ENCODE assay signal across 17 cellular contexts in the genomic region with DNA sequence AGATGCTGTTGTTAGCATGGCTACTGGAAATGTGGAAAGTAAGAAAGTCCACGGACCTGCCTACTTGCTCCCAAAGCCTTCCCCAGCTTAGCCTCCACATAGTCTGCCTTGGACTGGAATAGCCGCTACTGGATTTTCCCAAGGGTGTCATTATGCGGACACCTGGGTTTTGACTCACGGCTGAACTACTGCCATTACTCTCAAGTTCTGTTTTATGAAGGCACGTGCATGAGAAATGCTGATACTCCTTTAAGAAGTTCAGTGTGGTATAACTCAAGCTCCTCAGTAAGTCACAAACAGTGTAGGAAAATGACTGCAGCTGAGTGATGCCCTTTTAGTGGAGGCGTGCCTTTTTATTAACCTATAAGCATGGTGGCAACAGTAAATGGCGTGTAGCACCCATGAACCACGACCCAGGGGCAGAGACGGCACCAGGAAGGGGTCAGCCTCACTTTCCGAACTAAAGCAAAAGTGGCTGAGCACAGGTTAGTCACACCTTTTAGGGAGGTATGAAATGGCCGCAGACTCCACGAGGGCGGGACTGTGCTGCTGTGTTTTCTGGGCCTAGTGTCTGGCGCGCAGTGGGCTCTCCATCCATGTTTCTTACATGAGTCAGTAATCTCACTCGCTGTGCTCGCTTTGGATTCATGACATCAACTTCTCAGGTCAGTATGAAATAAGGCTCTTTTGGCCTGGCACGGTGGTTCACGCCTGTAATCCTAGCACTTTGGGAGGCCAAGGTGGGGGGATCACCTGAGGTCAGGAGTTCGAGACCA. TPM values are rescaled to one million over a fixed set of nuclear protein-coding genes. Genes with fewer than 3 reads are reported as not detected.
DNase-seq lines count a peak whose midpoint lies in the region; ATAC-seq, FAIRE-seq and TF ChIP-seq lines count a peak whose summit lies in the region.
"Had no signal": no experiment of that assay in that cellular context is flagged by ENCODE, and none has a peak within 500 bp of the region (broad histone marks: within the 10 kb centered on the region; RNA-seq: fewer than 3 reads in every experiment).

No MANE protein-coding gene starts in this region.

- H3K4me2 ChIP-seq in HepG2 (ENCODE audit: low read depth, low read length) = no peak overlapping the region

- H2AFZ ChIP-seq in HepG2 (ENCODE audit: low read length) = no peak overlapping the region

- 95% methylated on average over 20 of the region's 20 CpGs for WGBS in liver
- WGBS in HepG2 (ENCODE audit: low lambda C conversion rate) = 95% methylated on average over 20 of the region's 20 CpGs

- H3K9me3 ChIP-seq in liver (ENCODE audit: control insufficient read depth in 4 of 4, low read length in 3 of 4) (no peaks in the 10 kb centered on the region), HepG2 (ENCODE audit: low read length) (no peaks in the 10 kb centered on the region), vagina (no peaks in the 10 kb centered on the region)

- in situ Hi-C loops in HepG2 (cut with HindIII; ENCODE audit: extremely low pct_ligation_motif_present, low pct_unique_long_range_greater_than_20kb) = loop anchor here (5.0 to 25.0 kb wide), 2 partner anchors 450 to 705 kb away; no protein-coding TSS in a partner anchor

- H3K4me1 ChIP-seq in liver (ENCODE audit: control insufficient read depth in 4 of 4, insufficient read depth in 4 of 4, low read length in 3 of 4) (no peaks in the 10 kb centered on the region), HepG2 (ENCODE audit: insufficient read depth, low read length) (no peaks in the 10 kb centered on the region), foreskin keratinocyte (peaks cover 4% of the 10 kb centered on the region), vagina (peaks cover 30% of the 10 kb centered on the region)

- H3K4me1 Mint-ChIP-seq in osteocyte (ENCODE audit: unreplicated experiment) = peaks cover 38% of the 10 kb centered on the region

- no peaks in the 10 kb centered on the region for H3K9me3 Mint-ChIP-seq in osteocyte (ENCODE audit: unreplicated experiment)
- H3K9me3 Mint-ChIP-seq: activated CD4-positive, alpha-beta T cell treated with anti-CD3 and anti-CD28 coated beads, Interleukin-2, amount 10 ng/mL, durations not matched to agents 24 days and 14 days; immature natural killer cell; naive B cell had no signal

- no peaks in the 10 kb centered on the region for H4K20me1 ChIP-seq in HepG2 (ENCODE audit: insufficient read depth, low read length)

- ATAC-seq in HepG2 (no peak), foreskin keratinocyte (peak; percentile 5), HG03159 (IDR thresholded peaks at IDR 0.05; ENCODE audit: unreplicated experiment) (no peak), GM21528 (IDR thresholded peaks at IDR 0.05; ENCODE audit: low FRiP score, unreplicated experiment) (no peak)

- no peak overlapping the region for H3K9ac ChIP-seq in liver (ENCODE audit: low read depth in 1 of 2, low read length in 2 of 2)
- H3K9ac ChIP-seq in HepG2 (ENCODE audit: insufficient read depth, low read depth, low read length) = no peak overlapping the region

- H3K27me3 ChIP-seq in liver (ENCODE audit: control insufficient read depth in 4 of 4, insufficient read depth in 4 of 4, low read length in 3 of 4) (no peaks in the 10 kb centered on the region), HepG2 (ENCODE audit: control insufficient read depth in 1 of 2, insufficient read depth in 2 of 2, low read length in 2 of 2) (no peaks in the 10 kb centered on the region), foreskin keratinocyte (peaks cover 3% of the 10 kb centered on the region), vagina (no peaks in the 10 kb centered on the region)
- H3K27me3 ChIP-seq: cardiac muscle cell had no signal

- TF ChIP-seq POLR2A in HepG2 (IDR thresholded peaks at IDR 0.05; ENCODE audit: insufficient read depth in 1 of 2, low read depth in 2 of 2, low read length in 2 of 2) (no peak), vagina (IDR thresholded peaks at IDR 0.05) (no peak)

- peak overlapping the region; percentile 29 to 63 for H3K27ac ChIP-seq in liver (ENCODE audit: low read depth in 1 of 2, low read length in 2 of 2)
- no peak overlapping the region for H3K27ac ChIP-seq in HepG2 (ENCODE audit: extremely low read length, insufficient read depth, low read length)
- H3K27ac ChIP-seq in foreskin keratinocyte = no peak overlapping the region
- peak overlapping the region; percentile 34 for H3K27ac ChIP-seq in vagina
- H3K27ac ChIP-seq: cardiac muscle cell had no signal

- peaks cover 2 to 47% (median 18%) of the 10 kb centered on the region in 4 donors for H3K36me3 ChIP-seq in liver (ENCODE audit: control insufficient read depth in 4 of 4, insufficient read depth in 3 of 4, low read depth in 1 of 4, low read length in 3 of 4)
- H3K36me3 ChIP-seq in HepG2 (replicated peaks in 1 of 2; ENCODE audit: control insufficient read depth in 1 of 2, insufficient read depth in 2 of 2, low read length in 2 of 2) = peaks cover 31 to 53% of the 10 kb centered on the region in 2 experiments
- peaks cover 0 to 7% of the 10 kb centered on the region in 2 donors for H3K36me3 ChIP-seq in vagina
- H3K36me3 ChIP-seq: cardiac muscle cell had no signal

- peaks cover 9% of the 10 kb centered on the region for H3K36me3 Mint-ChIP-seq in osteocyte (ENCODE audit: unreplicated experiment)
- H3K36me3 Mint-ChIP-seq: naive B cell had no signal

- intact Hi-C loops in HepG2 (cut with micrococcal nuclease; ENCODE audit: unreplicated experiment) (no loop called here), vagina (cut with DNase I) (loop anchor here (5.0 kb wide), 1 partner anchor 450 kb away; no protein-coding TSS in a partner anchor)

- no peak for DNase-seq in HepG2 (ENCODE audit: low spot score)
- no peak for DNase-seq in foreskin keratinocyte
- DNase-seq in osteocyte (ENCODE audit: extremely low spot score, unreplicated experiment) = no peak
- DNase-seq in vagina (ENCODE audit: extremely low spot score in 2 of 2) = no peak
- no peak for DNase-seq in frontal cortex (ENCODE audit: low spot score in 2 of 2)
- DNase-seq: activated CD4-positive, alpha-beta T cell treated with anti-CD3 and anti-CD28 coated beads, Interleukin-2, amount 10 ng/mL, durations not matched to agents 24 days and 14 days; DMS153; immature natural killer cell; Karpas-422; naive B cell; NCI-H187; small intestine had no signal

- H3K27me3 Mint-ChIP-seq in osteocyte (ENCODE audit: unreplicated experiment) = no peaks in the 10 kb centered on the region
- H3K27me3 Mint-ChIP-seq: activated CD4-positive, alpha-beta T cell treated with anti-CD3 and anti-CD28 coated beads, Interleukin-2, amount 10 ng/mL, durations not matched to agents 24 days and 14 days; naive B cell had no signal

- TF ChIP-seq RAD21 in liver (IDR thresholded peaks at IDR 0.05) = no peak
- no peak for TF ChIP-seq RAD21 in HepG2 (CRISPR knock-in tag; IDR thresholded peaks at IDR 0.05)

- FAIRE-seq in HepG2 (lab: Jason Lieb, UNC) = no peak
- FAIRE-seq in frontal cortex (lab: Jason Lieb, UNC) = no peak
- FAIRE-seq: small intestine, urothelium cell line had no signal

- POLR2A ChIA-PET in HepG2 (lab: Yijun Ruan, JAX) = no interaction called here

- H3K27ac Mint-ChIP-seq in osteocyte (ENCODE audit: unreplicated experiment) = peak overlapping the region; percentile 87
- H3K27ac Mint-ChIP-seq: activated CD4-positive, alpha-beta T cell treated with anti-CD3 and anti-CD28 coated beads, Interleukin-2, amount 10 ng/mL, durations not matched to agents 24 days and 14 days; immature natural killer cell had no signal

- TF ChIP-seq CTCF in liver (IDR thresholded peaks at IDR 0.05; ENCODE audit: low read depth, low read length, missing input control) (no peak), HepG2 (CRISPR knock-in tag; IDR thresholded peaks at IDR 0.05) (no peak), foreskin keratinocyte (conservative IDR thresholded peaks at IDR 0.05) (no peak), osteocyte (IDR thresholded peaks at IDR 0.05) (no peak), vagina (IDR thresholded peaks at IDR 0.05) (no peak)

- H3K4me3 Mint-ChIP-seq in osteocyte (ENCODE audit: unreplicated experiment) = no peak overlapping the region
- H3K4me3 Mint-ChIP-seq: activated CD4-positive, alpha-beta T cell treated with anti-CD3 and anti-CD28 coated beads, Interleukin-2, amount 10 ng/mL, durations not matched to agents 24 days and 14 days; immature natural killer cell had no signal

- H3K4me3 ChIP-seq in liver (ENCODE audit: low read depth in 1 of 3, low read length in 3 of 3) = no peak overlapping the region
- no peak overlapping the region for H3K4me3 ChIP-seq in HepG2 (replicated peaks in 1 of 3; ENCODE audit: insufficient read depth in 1 of 3, low read depth in 2 of 3, low read length in 3 of 3)
- H3K4me3 ChIP-seq in vagina = no peak overlapping the region
- H3K4me3 ChIP-seq: cardiac muscle cell had no signal

- TF ChIP-seq EP300 in HepG2 (IDR thresholded peaks at IDR 0.05; ENCODE audit: low read depth in 2 of 2, low read length in 2 of 2) (no peak), HepG2 (CRISPR knock-in tag; IDR thresholded peaks at IDR 0.05; ENCODE audit: borderline replicate concordance) (no peak)

- no TSS peak for BruUV-seq in HepG2 (replicated peaks; lab: Mats Ljungman, UMichigan)

- H3K79me2 ChIP-seq in HepG2 (ENCODE audit: insufficient read depth, low read length) = no peaks in the 10 kb centered on the region

- CTCF ChIA-PET in HepG2 (lab: Yijun Ruan, JAX; ENCODE audit: low intra/inter-chr PET ratio, low total read pairs) = no interaction called here

RNA-seq across cellular contexts. Expression of a gene that starts 23.9 kb away (rescaled TPM):
- 10 to 100 TPM; 10.7 to 12.0 TPM for total RNA-seq in liver
- polyA plus RNA-seq in liver = 10 to 100 TPM; 18.1 to 28.5 TPM
- total RNA-seq in HepG2 (2016; rRNA removed; fragmentation: Illumina TruSeq; extraction: Trizol) = 24.5 and 32.8 TPM in 2 replicates
- total RNA-seq in HepG2 (2016; cell fraction: cytosol; rRNA removed; fragmentation: Illumina TruSeq; extraction: Trizol; ENCODE audit: low read depth) = 43.3 and 56.1 TPM in 2 replicates
- 26.0 and 30.5 TPM in 2 replicates for total RNA-seq in HepG2 (2016; cell fraction: insoluble cytoplasmic fraction; rRNA removed; fragmentation: Illumina TruSeq; extraction: Trizol)
- total RNA-seq in HepG2 (2016; cell fraction: membrane; rRNA removed; fragmentation: Illumina TruSeq; extraction: Trizol) = 33.3 and 46.1 TPM in 2 replicates
- total RNA-seq in HepG2 (2016; cell fraction: nucleus; rRNA removed; fragmentation: Illumina TruSeq; extraction: Trizol) = 22.5 and 24.0 TPM in 2 replicates
- polyA plus RNA-seq in HepG2 (2011; rRNA removed) = 28.5 and 32.8 TPM in 2 replicates
- 24.5 and 48.7 TPM in 2 replicates for polyA plus RNA-seq in HepG2 (2011; cell fraction: cytosol; rRNA removed)
- 39.7 and 47.3 TPM in 2 replicates for polyA plus RNA-seq in HepG2 (2011; cell fraction: nucleus; rRNA removed)
- polyA plus RNA-seq in HepG2 (2012) = 24.7 TPM in 2 replicates
- polyA plus RNA-seq in HepG2 (2016; cell fraction: cytosol; fragmentation: Illumina TruSeq; extraction: Trizol; ENCODE audit: low read depth) = 40.0 and 56.6 TPM in 2 replicates
- 25.9 and 30.2 TPM in 2 replicates for polyA plus RNA-seq in HepG2 (2016; cell fraction: insoluble cytoplasmic fraction; fragmentation: Illumina TruSeq; extraction: Trizol; ENCODE audit: low read depth)
- polyA plus RNA-seq in HepG2 (2016; cell fraction: membrane; fragmentation: Illumina TruSeq; extraction: Trizol; ENCODE audit: low read depth) = 27.5 and 37.6 TPM in 2 replicates
- polyA plus RNA-seq in HepG2 (2016; cell fraction: nucleus; fragmentation: Illumina TruSeq; extraction: Trizol; ENCODE audit: insufficient read depth, low read depth) = 36.5 and 39.2 TPM in 2 replicates
- polyA minus RNA-seq in HepG2 (2011; rRNA and poly(A)+ RNA removed; ENCODE audit: low replicate concordance) = 28.6 and 43.2 TPM in 2 replicates
- 12.1 and 14.2 TPM in 2 replicates for polyA minus RNA-seq in HepG2 (2011; cell fraction: cytosol; rRNA and poly(A)+ RNA removed)
- 23.0 and 28.2 TPM in 2 replicates for polyA minus RNA-seq in HepG2 (2011; cell fraction: nucleus; rRNA and poly(A)+ RNA removed)
- total RNA-seq in foreskin keratinocyte = 19.2 and 20.1 TPM in 2 replicates
- 25.1 and 32.0 TPM in 2 replicates for polyA plus RNA-seq in foreskin keratinocyte
- 20.4 and 22.0 TPM in 2 replicates for total RNA-seq in osteocyte
- 25.0 TPM for total RNA-seq in vagina
- 32.2 TPM for total RNA-seq in frontal cortex

RNA-seq across cellular contexts. Expression of a gene that starts 55.2 kb away (rescaled TPM):
- total RNA-seq in liver (1 to 10 TPM; 2.1 to 4.6 TPM), HepG2 (2016; rRNA removed; fragmentation: Illumina TruSeq; extraction: Trizol) (9.3 and 10.3 TPM in 2 replicates), foreskin keratinocyte (1.2 TPM in 1 of 2 replicates, not detected in the other), osteocyte (61.7 and 67.2 TPM in 2 replicates), vagina (6.9 TPM), frontal cortex (5,262 TPM)
- polyA plus RNA-seq in liver (1 to 10 TPM in 1 of 2 donors, under 1 TPM in 1; 0.22 to 4.3 TPM), HepG2 (2011; rRNA removed) (23.6 and 39.5 TPM in 2 replicates), foreskin keratinocyte (0.04 and 0.85 TPM in 2 replicates)
- total RNA-seq in HepG2 (2016; cell fraction: cytosol; rRNA removed; fragmentation: Illumina TruSeq; extraction: Trizol; ENCODE audit: low read depth) = 4.4 and 4.7 TPM in 2 replicates
- 7.4 and 10.0 TPM in 2 replicates for total RNA-seq in HepG2 (2016; cell fraction: insoluble cytoplasmic fraction; rRNA removed; fragmentation: Illumina TruSeq; extraction: Trizol)
- 7.0 TPM in 2 replicates for total RNA-seq in HepG2 (2016; cell fraction: membrane; rRNA removed; fragmentation: Illumina TruSeq; extraction: Trizol)
- 4.2 TPM in 2 replicates for total RNA-seq in HepG2 (2016; cell fraction: nucleus; rRNA removed; fragmentation: Illumina TruSeq; extraction: Trizol)
- 33.6 and 35.1 TPM in 2 replicates for polyA plus RNA-seq in HepG2 (2011; cell fraction: cytosol; rRNA removed)
- 20.7 and 31.9 TPM in 2 replicates for polyA plus RNA-seq in HepG2 (2011; cell fraction: nucleus; rRNA removed)
- polyA plus RNA-seq in HepG2 (2012) = 18.7 and 50.4 TPM in 2 replicates
- polyA plus RNA-seq in HepG2 (2016; cell fraction: cytosol; fragmentation: Illumina TruSeq; extraction: Trizol; ENCODE audit: low read depth) = 3.0 and 3.6 TPM in 2 replicates
- polyA plus RNA-seq in HepG2 (2016; cell fraction: insoluble cytoplasmic fraction; fragmentation: Illumina TruSeq; extraction: Trizol; ENCODE audit: low read depth) = 8.6 and 11.7 TPM in 2 replicates
- 4.9 and 7.1 TPM in 2 replicates for polyA plus RNA-seq in HepG2 (2016; cell fraction: membrane; fragmentation: Illumina TruSeq; extraction: Trizol; ENCODE audit: low read depth)
- polyA plus RNA-seq in HepG2 (2016; cell fraction: nucleus; fragmentation: Illumina TruSeq; extraction: Trizol; ENCODE audit: insufficient read depth, low read depth) = 6.5 and 6.8 TPM in 2 replicates
- polyA minus RNA-seq in HepG2 (2011; rRNA and poly(A)+ RNA removed; ENCODE audit: low replicate concordance) = 39.5 TPM in 1 of 2 replicates, not detected in the other
- polyA minus RNA-seq in HepG2 (2011; cell fraction: cytosol; rRNA and poly(A)+ RNA removed) = 20.2 and 27.6 TPM in 2 replicates
- polyA minus RNA-seq in HepG2 (2011; cell fraction: nucleus; rRNA and poly(A)+ RNA removed) = 4.5 and 11.2 TPM in 2 replicates

Comparison
In these comparisons a context has a peak if more than half of its experiments do, and no peak if none do; other contexts are left out.
1. H3K27ac ChIP-seq: peak in liver (2 of 2) and vagina (single experiment); none in HepG2 (single experiment) and foreskin keratinocyte (single experiment).
2. RNA of a gene that starts 55.2 kb away (total RNA-seq): 5,262 TPM in frontal cortex (single experiment); 61.7 to 67.2 TPM in osteocyte, 4.2 to 10.3 TPM in HepG2, 6.9 TPM in vagina (single experiment), 2.1 to 4.6 TPM in liver and 1.2 TPM in foreskin keratinocyte; every median in the first group is over 10 times any median in the second.